Comparison of ENCODE assay signal across 1 cellular context in the genomic region with DNA sequence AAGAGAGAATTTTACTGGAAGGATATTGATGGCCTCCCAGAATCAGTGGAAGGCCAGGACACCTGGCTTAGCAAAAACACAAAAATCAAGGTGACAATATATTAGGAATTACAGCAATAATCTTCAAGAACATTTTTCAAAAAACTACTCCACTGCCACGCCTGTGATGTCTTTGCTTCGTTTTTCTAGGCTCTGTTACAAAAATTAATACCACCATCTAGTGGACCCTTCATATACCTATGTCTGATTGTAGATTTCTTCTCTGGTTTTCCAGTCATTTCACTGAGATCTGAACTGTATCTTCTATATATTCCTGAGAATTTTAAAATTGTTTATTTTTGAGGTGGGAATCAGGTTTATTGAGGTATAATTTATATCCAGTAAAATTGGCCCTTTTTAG.
TF ChIP-seq lines count a peak whose summit lies in the region.

No MANE protein-coding gene starts in this region.

TF ChIP-seq in IMR-90, 13 proteins besides CTCF, POLR2A, EP300 and RAD21:
- no peak for TF ChIP-seq MXI1 (IDR thresholded peaks at IDR 0.05; ENCODE audit: borderline replicate concordance, low read depth, low read length)
- TF ChIP-seq ELK1 (IDR thresholded peaks at IDR 0.05; ENCODE audit: borderline replicate concordance, low read depth, low read length), result no peak
- TF ChIP-seq, protein P1, sequence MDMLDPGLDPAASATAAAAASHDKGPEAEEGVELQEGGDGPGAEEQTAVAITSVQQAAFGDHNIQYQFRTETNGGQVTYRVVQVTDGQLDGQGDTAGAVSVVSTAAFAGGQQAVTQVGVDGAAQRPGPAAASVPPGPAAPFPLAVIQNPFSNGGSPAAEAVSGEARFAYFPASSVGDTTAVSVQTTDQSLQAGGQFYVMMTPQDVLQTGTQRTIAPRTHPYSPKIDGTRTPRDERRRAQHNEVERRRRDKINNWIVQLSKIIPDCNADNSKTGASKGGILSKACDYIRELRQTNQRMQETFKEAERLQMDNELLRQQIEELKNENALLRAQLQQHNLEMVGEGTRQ (IDR thresholded peaks at IDR 0.05; ENCODE audit: low read depth, low read length), result no peak
- TF ChIP-seq NFE2L2 (IDR thresholded peaks at IDR 0.05; ENCODE audit: low read depth, low read length), result no peak
- no peak for TF ChIP-seq FOS (IDR thresholded peaks at IDR 0.05; ENCODE audit: low read depth, low read length)
- TF ChIP-seq RCOR1 (IDR thresholded peaks at IDR 0.05; ENCODE audit: insufficient replicate concordance, low read length), result no peak
- no peak for TF ChIP-seq MAFK (IDR thresholded peaks at IDR 0.05; ENCODE audit: low read depth, low read length)
- TF ChIP-seq SMC3 (IDR thresholded peaks at IDR 0.05; ENCODE audit: low read depth, low read length), result no peak
- no peak for TF ChIP-seq CHD1 (IDR thresholded peaks at IDR 0.05; ENCODE audit: low read depth, low read length)
- no peak for TF ChIP-seq RFX5 (IDR thresholded peaks at IDR 0.05; ENCODE audit: low read depth, low read length)
TF ChIP-seq in IMR-90: peak in this region for 0.
